In the genomic region with DNA sequence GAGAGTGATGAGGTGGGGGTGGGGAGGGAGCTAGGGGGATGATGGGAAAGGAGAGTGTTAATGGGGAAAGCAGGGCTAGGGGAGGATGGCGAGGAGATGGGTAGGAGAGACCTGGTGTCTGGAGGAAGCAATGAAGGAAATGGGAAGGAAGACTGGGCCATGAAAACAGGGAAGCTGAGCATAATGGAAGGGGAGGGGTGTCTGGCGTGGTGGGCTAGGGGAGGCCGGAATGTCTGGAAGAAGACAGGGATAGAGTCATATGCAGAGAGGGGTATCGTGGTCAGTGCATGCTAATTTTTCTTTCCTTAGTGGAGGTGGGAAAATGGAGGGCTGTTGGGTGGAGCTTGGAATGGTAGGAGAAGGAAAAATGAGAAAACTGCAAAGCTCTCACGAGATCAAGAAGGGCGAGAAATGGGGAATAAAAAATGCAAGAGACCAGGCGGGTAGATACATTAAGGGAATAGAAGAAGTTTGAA, we compare ENCODE assay signal across 8 cellular contexts. TPM values are rescaled to one million over a fixed set of nuclear protein-coding genes. Genes with fewer than 3 reads are reported as not detected.
DNase-seq lines count a peak whose midpoint lies in the region; ATAC-seq and TF ChIP-seq lines count a peak whose summit lies in the region.

No MANE protein-coding gene starts in this region.

- no peak for DNase-seq in Jurkat, Clone E6-1 (ENCODE audit: low read depth, low spot score)
- DNase-seq in lung (ENCODE audit: low spot score): no peak
- no peak for DNase-seq in vagina (ENCODE audit: extremely low spot score in 2 of 2)
- DNase-seq in stimulated activated CD4-positive, alpha-beta T cell treated with anti-CD3 and anti-CD28 coated beads, Interleukin-1b, Interleukin-23, amount 100 ng/mL, for 48 hours: no peak
- DNase-seq in iPS-NIHi11 (ENCODE audit: low spot score): no peak

- intact Hi-C loops in vagina (cut with DNase I): loop anchor here (10.0 kb wide), 1 partner anchor 110 kb away; no protein-coding TSS in a partner anchor

- H3K27ac ChIP-seq in C4-2B (peak overlapping the region; percentile 83), lung (ENCODE audit: low read depth in 1 of 2, low read length in 1 of 2) (peak overlapping the region; percentile 63 to 84), vagina (peak overlapping the region; percentile 87)

- peaks cover 17 to 24% of the 10 kb centered on the region in 2 donors for H3K36me3 ChIP-seq in lung (ENCODE audit: control insufficient read depth in 2 of 2, insufficient read depth in 2 of 2, low read length in 2 of 2)
- peaks cover 0 to 41% of the 10 kb centered on the region in 2 donors for H3K36me3 ChIP-seq in vagina

- H3K4me1 ChIP-seq in lung (ENCODE audit: control insufficient read depth in 2 of 2, insufficient read depth in 2 of 2, low read length in 2 of 2) (peaks cover 7 to 20% of the 10 kb centered on the region in 2 donors), vagina (peaks cover 52% of the 10 kb centered on the region)

- no peaks in the 10 kb centered on the region for H3K9me3 Mint-ChIP-seq in brain

- H3K27ac Mint-ChIP-seq in brain: peak overlapping the region; percentile 90 to 98 (median 96)

- peak overlapping the region; percentile 79 for H3K4me3 ChIP-seq in Jurkat, Clone E6-1 (ENCODE audit: low read length)
- H3K4me3 ChIP-seq in lung (peak overlapping the region; percentile 71), vagina (peak overlapping the region; percentile 85 to 88)

- H3K36me3 Mint-ChIP-seq in brain: peaks cover 39% of the 10 kb centered on the region

- H3K27me3 ChIP-seq in lung (ENCODE audit: control insufficient read depth, insufficient read depth) (no peaks in the 10 kb centered on the region), vagina (no peaks in the 10 kb centered on the region)

- H3K9me3 ChIP-seq in lung (ENCODE audit: control insufficient read depth in 2 of 2, insufficient read depth in 1 of 2, low read length in 1 of 2) (no peaks in the 10 kb centered on the region), vagina (no peaks in the 10 kb centered on the region)

- ATAC-seq in lung (ENCODE audit: insufficient read depth, low FRiP score) (peak; percentile 3), HG03460 (IDR thresholded peaks at IDR 0.05; ENCODE audit: unreplicated experiment) (no peak)

- peaks cover 16% of the 10 kb centered on the region for H3K27me3 Mint-ChIP-seq in brain

- no peak for TF ChIP-seq POLR2A in vagina (IDR thresholded peaks at IDR 0.05)

- H3K4me1 Mint-ChIP-seq in brain: peaks cover 68% of the 10 kb centered on the region

- WGBS in lung, 2 donors: 1% methylated on average over 7 of the region's 7 CpGs

- TF ChIP-seq CTCF in C4-2B (conservative IDR thresholded peaks at IDR 0.05) (no peak), brain (conservative IDR thresholded peaks at IDR 0.05) (no peak), lung (IDR thresholded peaks at IDR 0.05; ENCODE audit: control extremely low read depth, extremely low read depth) (no peak), vagina (IDR thresholded peaks at IDR 0.05) (no peak)

- peak overlapping the region; percentile 92 to 97 (median 96) for H3K4me3 Mint-ChIP-seq in brain

RNA-seq across cellular contexts. Expression of a gene that starts 0.4 kb away (rescaled TPM):
- polyA plus RNA-seq in Jurkat, Clone E6-1 (2012; ENCODE audit: insufficient read depth, insufficient read length): 127 TPM
- polyA plus RNA-seq in brain (ENCODE audit: insufficient read depth, low read depth, low replicate concordance) (379 TPM), lung (10 to 100 TPM; 52.7 to 74.4 TPM)
- total RNA-seq in lung (10 to 100 TPM; 46.3 to 56.4 TPM), vagina (52.1 TPM)

RNA-seq across cellular contexts. Expression of a gene that starts 0.7 kb away (rescaled TPM):
- polyA plus RNA-seq in Jurkat, Clone E6-1 (2012; ENCODE audit: insufficient read depth, insufficient read length): 240 TPM
- polyA plus RNA-seq in brain (ENCODE audit: insufficient read depth, low read depth, low replicate concordance) (256 TPM), lung (100 to 1,000 TPM in 1 of 2 donors, 10 to 100 TPM in 1; 63.2 to 113 TPM)
- total RNA-seq in lung (10 to 100 TPM; 32.5 to 47.2 TPM), vagina (40.3 TPM)

RNA-seq across cellular contexts. Expression of a gene that starts 7.0 kb away (rescaled TPM):
- polyA plus RNA-seq in Jurkat, Clone E6-1 (2012; ENCODE audit: insufficient read depth, insufficient read length): 79.8 TPM
- polyA plus RNA-seq in brain (ENCODE audit: insufficient read depth, low read depth, low replicate concordance) (58.7 TPM), lung (10 to 100 TPM; 30.5 to 44.3 TPM)
- total RNA-seq in lung (10 to 100 TPM; 31.1 to 49.9 TPM), vagina (36.6 TPM)

RNA-seq across cellular contexts. Expression of a gene that starts 30.1 kb away (rescaled TPM):
- 86.2 TPM for polyA plus RNA-seq in Jurkat, Clone E6-1 (2012; ENCODE audit: insufficient read depth, insufficient read length)
- polyA plus RNA-seq in brain (ENCODE audit: insufficient read depth, low read depth, low replicate concordance): 120 TPM
- total RNA-seq in lung: 10 to 100 TPM; 24.1 to 26.8 TPM
- polyA plus RNA-seq in lung: 10 to 100 TPM; 19.0 to 19.8 TPM
- 26.3 TPM for total RNA-seq in vagina

RNA-seq across cellular contexts. Expression of a gene that starts 35.5 kb away (rescaled TPM):
- 18.7 TPM for polyA plus RNA-seq in Jurkat, Clone E6-1 (2012; ENCODE audit: insufficient read depth, insufficient read length)
- polyA plus RNA-seq in brain (ENCODE audit: insufficient read depth, low read depth, low replicate concordance): 69.7 TPM
- total RNA-seq in lung: 10 to 100 TPM; 17.9 to 22.9 TPM
- polyA plus RNA-seq in lung: 1 to 10 TPM; 8.8 to 9.6 TPM
- 19.6 TPM for total RNA-seq in vagina
